6 cellular contexts compared by ENCODE assay signal in the genomic region with DNA sequence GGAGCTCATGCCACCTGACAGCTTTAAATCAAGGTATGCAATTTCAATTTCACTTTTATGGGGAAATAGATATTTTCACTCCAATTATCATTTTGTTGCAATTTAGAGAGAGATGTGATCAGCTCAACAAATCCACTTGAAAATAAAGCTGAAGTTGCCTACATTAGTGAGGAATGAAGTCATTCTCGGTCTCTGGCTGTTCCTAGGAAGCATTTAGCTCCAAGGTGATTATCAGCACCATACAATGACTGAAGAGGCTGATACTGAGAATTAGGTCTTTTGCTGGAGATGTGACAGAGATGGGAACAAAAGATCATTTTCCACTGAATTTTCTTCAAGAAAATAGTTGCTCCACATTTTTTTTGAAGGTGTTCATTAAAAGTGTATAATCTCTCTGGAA.
"Had no signal": no experiment of that assay in that cellular context is flagged by ENCODE, and none has a peak within 500 bp of the region (broad histone marks: within the 10 kb centered on the region; RNA-seq: fewer than 3 reads in every experiment).

No MANE protein-coding gene starts in this region.

- H3K4me3 ChIP-seq: GM23248, HAP-1, K562 had no signal

- H3K27ac ChIP-seq: GM23248 had no signal

- H3K36me3 ChIP-seq: HAP-1 had no signal

- H3K9ac ChIP-seq: GM23248 had no signal

- DNase-seq: GM23248, GOT3, H7, IMR-90 had no signal

- H3K4me1 ChIP-seq: HAP-1 had no signal
